ENCODE assay signal across 8 cellular contexts in the genomic region with DNA sequence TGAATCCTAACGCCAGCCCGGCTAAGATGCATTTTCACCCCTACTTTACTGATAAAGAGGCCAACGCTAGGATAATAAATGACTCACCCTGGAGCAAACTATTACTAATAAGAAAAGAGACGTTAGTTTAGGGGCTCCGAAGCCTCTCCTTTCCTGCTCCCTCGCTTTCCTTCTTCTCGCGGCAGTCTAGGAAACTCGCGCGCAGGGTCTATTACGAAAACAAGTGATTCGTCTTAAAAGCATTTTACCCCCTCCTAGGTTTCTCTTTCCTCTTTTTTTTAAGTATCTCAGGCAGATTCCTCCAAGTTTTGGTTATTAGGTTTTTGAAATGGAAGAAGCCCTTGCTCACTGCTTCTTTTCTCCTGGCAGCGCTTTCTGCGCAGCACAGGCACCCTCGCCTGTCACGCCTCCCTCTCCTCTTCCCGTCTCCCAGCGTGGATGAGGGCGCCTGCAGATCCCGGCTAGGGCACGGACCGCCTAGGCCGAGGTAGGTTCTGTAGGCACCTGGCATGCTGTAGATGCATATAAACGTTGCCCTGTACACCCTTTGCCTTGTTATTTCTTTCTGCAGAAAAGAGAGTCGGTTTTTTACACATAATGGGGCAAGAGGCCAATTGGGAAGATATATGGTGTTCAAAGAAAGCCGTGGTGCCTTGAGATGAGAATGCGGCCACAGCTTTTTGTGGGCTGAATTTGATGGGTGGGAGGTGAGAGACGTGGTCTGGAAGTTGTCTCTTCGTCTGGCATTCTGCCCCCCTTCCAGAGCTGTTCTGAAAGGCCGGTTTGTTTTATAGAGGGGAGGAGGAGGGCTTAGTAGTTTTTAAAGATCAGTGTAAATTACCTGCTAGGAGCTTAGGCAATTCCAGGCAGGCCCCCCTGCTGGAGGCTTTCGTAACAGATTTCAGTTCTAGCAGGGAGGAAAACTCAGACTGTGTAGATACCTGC. TPM values are rescaled to one million over a fixed set of nuclear protein-coding genes. Genes with fewer than 3 reads are reported as not detected.
DNase-seq lines count a peak whose midpoint lies in the region; ATAC-seq and TF ChIP-seq lines count a peak whose summit lies in the region.

No MANE protein-coding gene starts in this region.

- no peaks in the 10 kb centered on the region for H3K27me3 ChIP-seq in CD4-positive, alpha-beta T cell (ENCODE audit: control insufficient read depth, insufficient read depth, low read length)
- no peaks in the 10 kb centered on the region for H3K27me3 ChIP-seq in osteoblast (ENCODE audit: insufficient read depth, low read length)

- H3K36me3 Mint-ChIP-seq in CD4-positive, alpha-beta T cell (ENCODE audit: low read depth), result no peaks in the 10 kb centered on the region
- H3K36me3 Mint-ChIP-seq in activated naive CD4-positive, alpha-beta T cell treated with anti-CD3 and anti-CD28 coated beads, Interleukin-2, amount 50 U/mL, for 24 hours, result no peaks in the 10 kb centered on the region

- H3K9me3 ChIP-seq in CD4-positive, alpha-beta T cell (ENCODE audit: control insufficient read depth, low read length), result no peaks in the 10 kb centered on the region
- no peaks in the 10 kb centered on the region for H3K9me3 ChIP-seq in osteoblast (ENCODE audit: low read depth, low read length)

- peaks cover 37% of the 10 kb centered on the region for H3K4me1 ChIP-seq in osteoblast (ENCODE audit: insufficient read depth, low read length)

- no peak for TF ChIP-seq CTCF in CD4-positive, alpha-beta T cell (IDR thresholded peaks at IDR 0.05)
- peak; percentile 39 for TF ChIP-seq CTCF in osteoblast (IDR thresholded peaks at IDR 0.05; ENCODE audit: extremely low read depth, low read depth, low read length)

- peaks cover 25% of the 10 kb centered on the region for H3K4me1 Mint-ChIP-seq in CD4-positive, alpha-beta T cell (ENCODE audit: low read depth)
- peaks cover 20% of the 10 kb centered on the region for H3K4me1 Mint-ChIP-seq in activated naive CD4-positive, alpha-beta T cell treated with anti-CD3 and anti-CD28 coated beads, Interleukin-2, amount 50 U/mL, for 24 hours

- H3K27ac Mint-ChIP-seq in CD4-positive, alpha-beta T cell, result peak overlapping the region; percentile 1
- peak overlapping the region; percentile 80 for H3K27ac Mint-ChIP-seq in activated naive CD4-positive, alpha-beta T cell treated with anti-CD3 and anti-CD28 coated beads, Interleukin-2, amount 50 U/mL, for 24 hours

- H3K4me3 ChIP-seq in osteoblast (ENCODE audit: insufficient read depth, low read length), result peak overlapping the region; percentile 99

- H3K27me3 Mint-ChIP-seq in CD4-positive, alpha-beta T cell, result no peaks in the 10 kb centered on the region
- H3K27me3 Mint-ChIP-seq in activated naive CD4-positive, alpha-beta T cell treated with anti-CD3 and anti-CD28 coated beads, Interleukin-2, amount 50 U/mL, for 24 hours, result no peaks in the 10 kb centered on the region

- peaks cover 18% of the 10 kb centered on the region for H4K20me1 ChIP-seq in osteoblast (ENCODE audit: insufficient read depth, low read length)

- peaks cover 36% of the 10 kb centered on the region for H3K36me3 ChIP-seq in osteoblast (ENCODE audit: insufficient read depth, low read length)

- H3K4me3 Mint-ChIP-seq in CD4-positive, alpha-beta T cell, result peak overlapping the region; percentile 92
- peak overlapping the region; percentile 96 for H3K4me3 Mint-ChIP-seq in activated naive CD4-positive, alpha-beta T cell treated with anti-CD3 and anti-CD28 coated beads, Interleukin-2, amount 50 U/mL, for 24 hours

- intact Hi-C loops in CD4-positive, alpha-beta T cell (cut with DNase I, micrococcal nuclease), result loop anchor here (2.0 to 10.0 kb wide), 3 partner anchors 58 to 715 kb away; partner anchors contain the start of gene VPS13A (in 1 of the 2)
- intact Hi-C loops in head of caudate nucleus (cut with DNase I), result loop anchor here (10.0 kb wide), 1 partner anchor 205 kb away; no protein-coding TSS in a partner anchor

- ATAC-seq in CD4-positive, alpha-beta T cell (ENCODE audit: poor library complexity), result no peak
- peak; percentile 6 for ATAC-seq in GM18907 (IDR thresholded peaks at IDR 0.05; ENCODE audit: unreplicated experiment)

- no peak for DNase-seq in CD4-positive, alpha-beta T cell
- DNase-seq in NCI-H146 (lab: John Stamatoyannopoulos, UW), result peak; percentile 41
- peak in 41 of 42 donors; percentile 20 to 79 (median 55) for DNase-seq in head of caudate nucleus
- peak; percentile 89 for DNase-seq in osteoblast (ENCODE audit: insufficient read length, low spot score, missing footprints)
- no peak for DNase-seq in activated effector memory CD4-positive, alpha-beta T cell treated with Interleukin-2 at 50 U/mL for 16 hours
- no peak for DNase-seq in NK-92 treated with Interleukin-12 subunit alpha and Interleukin-12 subunit beta, amount 100 ng/mL, for 24 hours (lab: John Stamatoyannopoulos, UW)

- CTCF ChIA-PET in CD4-positive, alpha-beta T cell (lab: Charles Lee), result interaction anchor here (1.2 to 1.9 kb wide), 2 partner anchors 12 to 66 kb away, joined by 3 to 5 read pairs; partner anchors contain the start of gene RFK

- H3K4me2 ChIP-seq in osteoblast (ENCODE audit: insufficient read depth, low read length), result peak overlapping the region; percentile 97

- no peak overlapping the region for H3K27ac ChIP-seq in CD4-positive, alpha-beta T cell (ENCODE audit: low read depth, low read length)
- H3K27ac ChIP-seq in osteoblast (ENCODE audit: low read depth, low read length), result peak overlapping the region; percentile 77

- peak overlapping the region; percentile 84 for H2AFZ ChIP-seq in osteoblast (ENCODE audit: low read length)

- H3K79me2 ChIP-seq in osteoblast (ENCODE audit: insufficient read depth, low read length), result peaks cover 59% of the 10 kb centered on the region

- H3K9me3 Mint-ChIP-seq in CD4-positive, alpha-beta T cell, result no peaks in the 10 kb centered on the region
- H3K9me3 Mint-ChIP-seq in activated naive CD4-positive, alpha-beta T cell treated with anti-CD3 and anti-CD28 coated beads, Interleukin-2, amount 50 U/mL, for 24 hours, result no peaks in the 10 kb centered on the region

- POLR2A ChIA-PET in CD4-positive, alpha-beta T cell (lab: Charles Lee), result interaction anchor here (0.7 to 2.4 kb wide), 3 partner anchors 66 to 199 kb away, joined by 3 to 20 read pairs (median 3); partner anchors contain the start of gene RFK

RNA-seq across cellular contexts. Expression of gene GCNT1, which starts 1.0 kb away (rescaled TPM):
- total RNA-seq in CD4-positive, alpha-beta T cell, result under 1 TPM; 0.36 to 0.53 TPM
- 78.4 and 109 TPM in 2 replicates for total RNA-seq in osteoblast

Comparison
In these comparisons a context has a peak if more than half of its experiments do, and no peak if none do; other contexts are left out.
1. DNase-seq: peak in NCI-H146 (single experiment), head of caudate nucleus (41 of 42) and osteoblast (single experiment); none in CD4-positive, alpha-beta T cell (0 of 10), activated effector memory CD4-positive, alpha-beta T cell treated with Interleukin-2 at 50 U/mL for 16 hours (single experiment) and NK-92 treated with Interleukin-12 subunit alpha and Interleukin-12 subunit beta, amount 100 ng/mL, for 24 hours (single experiment).
2. RNA of gene GCNT1, which starts 1.0 kb away (total RNA-seq): 78.4 to 109 TPM in osteoblast; 0.36 to 0.53 TPM in CD4-positive, alpha-beta T cell; every median in the first group is over 10 times any median in the second.